In genomic region chr9:5783982-5784381, GRCh38 we compare ENCODE assay signal across 1 cellular context.
TF ChIP-seq lines count a peak whose summit lies in the region.

No MANE protein-coding gene starts in this region.

TF ChIP-seq in HepG2, 621 proteins besides CTCF, POLR2A, EP300 and RAD21:
- TF ChIP-seq MIER3 (CRISPR knock-in tag; IDR thresholded peaks at IDR 0.05; ENCODE audit: borderline replicate concordance) (no peak), ELF3 (CRISPR knock-in tag; IDR thresholded peaks at IDR 0.05) (0 out of 2 replicates have a peak, but pooled peaks have one; percentile 22), RARA (CRISPR knock-in tag; IDR thresholded peaks at IDR 0.05) (peak; percentile 56), PPARG (CRISPR knock-in tag; conservative IDR thresholded peaks at IDR 0.05) (peak; percentile 73), PAXIP1 (CRISPR knock-in tag; conservative IDR thresholded peaks at IDR 0.05) (peak; percentile 40; the same call in 1 of the 2 replicates), HNF4A (CRISPR knock-in tag; IDR thresholded peaks at IDR 0.05) (peak; percentile 34; the same call in 1 of the 2 replicates), NR2F6 (IDR thresholded peaks at IDR 0.05) (peak; percentile 25; the same call in 1 of the 2 replicates), NR2F6 (CRISPR knock-in tag; IDR thresholded peaks at IDR 0.05) (no peak), FOSL2 (CRISPR knock-in tag; IDR thresholded peaks at IDR 0.05) (peak; percentile 70), HDAC2 (CRISPR knock-in tag; IDR thresholded peaks at IDR 0.05) (no peak), SAP130 (CRISPR knock-in tag; IDR thresholded peaks at IDR 0.05; ENCODE audit: low read depth) (peak; percentile 25; the same call in 1 of the 2 replicates), RXRB (CRISPR knock-in tag; IDR thresholded peaks at IDR 0.05; ENCODE audit: borderline replicate concordance) (peak; percentile 47; the same call in 1 of the 2 replicates)
- TF ChIP-seq, protein P1, sequence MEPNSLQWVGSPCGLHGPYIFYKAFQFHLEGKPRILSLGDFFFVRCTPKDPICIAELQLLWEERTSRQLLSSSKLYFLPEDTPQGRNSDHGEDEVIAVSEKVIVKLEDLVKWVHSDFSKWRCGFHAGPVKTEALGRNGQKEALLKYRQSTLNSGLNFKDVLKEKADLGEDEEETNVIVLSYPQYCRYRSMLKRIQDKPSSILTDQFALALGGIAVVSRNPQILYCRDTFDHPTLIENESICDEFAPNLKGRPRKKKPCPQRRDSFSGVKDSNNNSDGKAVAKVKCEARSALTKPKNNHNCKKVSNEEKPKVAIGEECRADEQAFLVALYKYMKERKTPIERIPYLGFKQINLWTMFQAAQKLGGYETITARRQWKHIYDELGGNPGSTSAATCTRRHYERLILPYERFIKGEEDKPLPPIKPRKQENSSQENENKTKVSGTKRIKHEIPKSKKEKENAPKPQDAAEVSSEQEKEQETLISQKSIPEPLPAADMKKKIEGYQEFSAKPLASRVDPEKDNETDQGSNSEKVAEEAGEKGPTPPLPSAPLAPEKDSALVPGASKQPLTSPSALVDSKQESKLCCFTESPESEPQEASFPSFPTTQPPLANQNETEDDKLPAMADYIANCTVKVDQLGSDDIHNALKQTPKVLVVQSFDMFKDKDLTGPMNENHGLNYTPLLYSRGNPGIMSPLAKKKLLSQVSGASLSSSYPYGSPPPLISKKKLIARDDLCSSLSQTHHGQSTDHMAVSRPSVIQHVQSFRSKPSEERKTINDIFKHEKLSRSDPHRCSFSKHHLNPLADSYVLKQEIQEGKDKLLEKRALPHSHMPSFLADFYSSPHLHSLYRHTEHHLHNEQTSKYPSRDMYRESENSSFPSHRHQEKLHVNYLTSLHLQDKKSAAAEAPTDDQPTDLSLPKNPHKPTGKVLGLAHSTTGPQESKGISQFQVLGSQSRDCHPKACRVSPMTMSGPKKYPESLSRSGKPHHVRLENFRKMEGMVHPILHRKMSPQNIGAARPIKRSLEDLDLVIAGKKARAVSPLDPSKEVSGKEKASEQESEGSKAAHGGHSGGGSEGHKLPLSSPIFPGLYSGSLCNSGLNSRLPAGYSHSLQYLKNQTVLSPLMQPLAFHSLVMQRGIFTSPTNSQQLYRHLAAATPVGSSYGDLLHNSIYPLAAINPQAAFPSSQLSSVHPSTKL (CRISPR knock-in tag; IDR thresholded peaks at IDR 0.05) = peak; percentile 36; the same call in 1 of the 2 replicates
- TF ChIP-seq, protein P2, sequence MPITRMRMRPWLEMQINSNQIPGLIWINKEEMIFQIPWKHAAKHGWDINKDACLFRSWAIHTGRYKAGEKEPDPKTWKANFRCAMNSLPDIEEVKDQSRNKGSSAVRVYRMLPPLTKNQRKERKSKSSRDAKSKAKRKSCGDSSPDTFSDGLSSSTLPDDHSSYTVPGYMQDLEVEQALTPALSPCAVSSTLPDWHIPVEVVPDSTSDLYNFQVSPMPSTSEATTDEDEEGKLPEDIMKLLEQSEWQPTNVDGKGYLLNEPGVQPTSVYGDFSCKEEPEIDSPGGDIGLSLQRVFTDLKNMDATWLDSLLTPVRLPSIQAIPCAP (CRISPR knock-in tag; IDR thresholded peaks at IDR 0.05; ENCODE audit: low read depth) = no peak
